In the genomic region with DNA sequence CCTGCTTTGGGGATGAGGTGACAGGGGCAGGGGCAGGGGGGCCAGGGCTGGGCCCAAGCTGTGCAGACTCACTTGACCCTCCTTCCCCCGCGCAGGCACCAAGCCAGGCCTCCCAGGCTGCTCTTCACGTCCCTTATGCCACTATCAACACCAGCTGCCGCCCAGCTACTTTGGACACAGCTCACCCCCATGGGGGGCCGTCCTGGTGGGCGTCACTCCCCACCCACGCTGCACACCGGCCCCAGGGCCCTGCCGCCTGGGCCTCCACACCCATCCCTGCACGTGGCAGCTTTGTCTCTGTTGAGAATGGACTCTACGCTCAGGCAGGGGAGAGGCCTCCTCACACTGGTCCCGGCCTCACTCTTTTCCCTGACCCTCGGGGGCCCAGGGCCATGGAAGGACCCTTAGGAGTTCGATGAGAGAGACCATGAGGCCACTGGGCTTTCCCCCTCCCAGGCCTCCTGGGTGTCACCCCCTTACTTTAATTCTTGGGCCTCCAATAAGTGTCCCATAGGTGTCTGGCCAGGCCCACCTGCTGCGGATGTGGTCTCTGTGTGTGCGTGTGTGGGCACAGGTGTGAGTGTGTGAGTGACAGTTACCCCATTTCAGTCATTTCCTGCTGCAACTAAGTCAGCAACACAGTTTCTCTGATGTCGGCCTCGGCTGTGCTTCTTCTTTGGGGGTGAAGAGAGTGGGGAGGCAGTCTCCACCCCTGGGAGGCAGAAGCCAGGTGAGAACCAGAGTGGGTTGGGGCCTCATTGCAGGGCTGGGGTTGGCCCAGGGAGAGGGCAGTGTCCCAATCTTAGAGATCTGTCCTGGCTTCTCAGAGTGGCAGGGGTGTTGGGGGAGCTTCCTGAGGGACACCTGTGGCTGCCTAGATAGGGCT, we compare ENCODE assay signal across 9 cellular contexts. TPM values are rescaled to one million over a fixed set of nuclear protein-coding genes. Genes with fewer than 3 reads are reported as not detected.
DNase-seq lines count a peak whose midpoint lies in the region; ATAC-seq and TF ChIP-seq lines count a peak whose summit lies in the region.
"Had no signal": no experiment of that assay in that cellular context is flagged by ENCODE, and none has a peak within 500 bp of the region (broad histone marks: within the 10 kb centered on the region; RNA-seq: fewer than 3 reads in every experiment).

No MANE protein-coding gene starts in this region.

- H3K27ac Mint-ChIP-seq in natural killer cell: peak overlapping the region; percentile 98 to 99

- H3K9me3 Mint-ChIP-seq in natural killer cell: no peaks in the 10 kb centered on the region

- ATAC-seq in GM18858 (IDR thresholded peaks at IDR 0.05; ENCODE audit: unreplicated experiment) (peak; percentile 48), HG03095 (IDR thresholded peaks at IDR 0.05; ENCODE audit: unreplicated experiment) (peak; percentile 51), natural killer cell (peak; percentile 50 to 66 (median 63))

- peaks cover 54 to 83% of the 10 kb centered on the region in 2 donors for H3K4me1 Mint-ChIP-seq in natural killer cell

- no peaks in the 10 kb centered on the region for H3K27me3 Mint-ChIP-seq in natural killer cell (ENCODE audit: low read depth in 2 of 2)

- DNase-seq in activated CD8-positive, alpha-beta memory T cell treated with anti-CD3 and anti-CD28 coated beads for 4 hours (ENCODE audit: low read depth in 2 of 2): peak; percentile 44 to 73
- DNase-seq in natural killer cell (peak; percentile 53), head of caudate nucleus (no peak), retina (no peak), dedifferentiated amniotic fluid mesenchymal stem cell (ENCODE audit: extremely low spot score) (no peak), DMS153 treated with DMSO at 0.1 percent for 48 hours (lab: John Stamatoyannopoulos, UW; ENCODE audit: unreplicated experiment) (no peak)

- intact Hi-C loops in natural killer cell (cut with micrococcal nuclease): loop anchor here (1.0 to 10.0 kb wide), 2 partner anchors 140 to 204 kb away; partner anchors contain the start of genes MEPCE, ZCWPW1 and ZNF3
- intact Hi-C loops in head of caudate nucleus (cut with DNase I): no loop called here

- no peak for TF ChIP-seq CTCF in natural killer cell (IDR thresholded peaks at IDR 0.05)

- H3K4me3 Mint-ChIP-seq in natural killer cell: peak overlapping the region; percentile 95

- H3K36me3 Mint-ChIP-seq in natural killer cell: no peaks in the 10 kb centered on the region

RNA-seq across cellular contexts. Expression of gene PVRIG, which starts 1.3 kb away (rescaled TPM):
- total RNA-seq in natural killer cell: 10 to 100 TPM; 45.6 to 84.1 (median 52.9) TPM
- total RNA-seq: fibroblast of lung had no signal

RNA-seq across cellular contexts. Expression of gene STAG3, which starts 43.4 kb away (rescaled TPM):
- total RNA-seq in natural killer cell: 1 to 10 TPM; 5.0 to 5.6 (median 5.5) TPM

RNA-seq across cellular contexts. Expression of gene GPC2, which starts 43.9 kb away (rescaled TPM):
- 1 to 10 TPM; 1.9 to 2.4 (median 2.3) TPM for total RNA-seq in natural killer cell

RNA-seq across cellular contexts. Expression of gene GAL3ST4, which starts 52.7 kb away (rescaled TPM):
- total RNA-seq in natural killer cell: under 1 TPM; 0.78 to 0.95 (median 0.78) TPM

Comparison
In these comparisons a context has a peak if more than half of its experiments do, and no peak if none do; other contexts are left out.
1. DNase-seq: peak in activated CD8-positive, alpha-beta memory T cell treated with anti-CD3 and anti-CD28 coated beads for 4 hours (2 of 2) and natural killer cell (single experiment); none in head of caudate nucleus (0 of 42), retina (single experiment), dedifferentiated amniotic fluid mesenchymal stem cell (single experiment) and DMS153 treated with DMSO at 0.1 percent for 48 hours (single experiment).
2. Peak in every context shown above with its lines, with median percentiles within 50 percentile points of each other: ATAC-seq.